In genomic region chr1:16367258-16367967, GRCh38 we compare ENCODE assay signal across 8 cellular contexts. TPM values are rescaled to one million over a fixed set of nuclear protein-coding genes. Genes with fewer than 3 reads are reported as not detected.
A peak's percentile ranks its signal among the peaks of the same experiment; 100 is the strongest.
DNase-seq lines count a peak whose midpoint lies in the region; ATAC-seq and TF ChIP-seq lines count a peak whose summit lies in the region.

No MANE protein-coding gene starts in this region.

- H3K27me3 ChIP-seq in upper lobe of left lung: no peaks in the 10 kb centered on the region

- peak; percentile 90 for DNase-seq in EH (ENCODE audit: low read depth)
- DNase-seq in KG1 (lab: John Stamatoyannopoulos, UW): peak; percentile 70
- no peak for DNase-seq in SK-N-MC (ENCODE audit: low read depth, low spot score)
- peak; percentile 91 for DNase-seq in activated naive CD8-positive, alpha-beta T cell treated with anti-CD3 and anti-CD28 coated beads, Interleukin-2, amount 10 ng/mL, durations not matched to agents 7 days and 5 days
- DNase-seq in cardiac septum (ENCODE audit: low spot score): peak; percentile 93
- DNase-seq in posterior cingulate gyrus: peak; percentile 66 to 97 (median 76)
- DNase-seq in upper lobe of left lung: peak; percentile 86 to 96

- POLR2A ChIA-PET in activated naive CD8-positive, alpha-beta T cell treated with anti-CD3 and anti-CD28 coated beads, Interleukin-2, amount 10 ng/mL, durations not matched to agents 7 days and 5 days (lab: Charles Lee): interaction anchor here (0.9 to 4.1 kb wide), 13 partner anchors 9 to 146 kb away, joined by 3 to 20 read pairs (median 6); partner anchors contain the start of genes FBXO42 and NECAP2

- peak overlapping the region; percentile 79 for H3K27ac ChIP-seq in SK-N-MC
- peak overlapping the region; percentile 96 to 99 (median 98) for H3K27ac ChIP-seq in upper lobe of left lung

- WGBS in upper lobe of left lung, 2 donors: 1 to 2% methylated on average over 21 to 40 of the region's 47 CpGs

- H3K36me3 ChIP-seq in SK-N-MC (ENCODE audit: insufficient read depth, low read length) (peaks cover 2% of the 10 kb centered on the region; the same call in 1 of the 2 replicates), upper lobe of left lung (no peaks in the 10 kb centered on the region)

- H3K27me3 Mint-ChIP-seq in activated naive CD8-positive, alpha-beta T cell treated with anti-CD3 and anti-CD28 coated beads, Interleukin-2, amount 10 ng/mL, durations not matched to agents 7 days and 5 days: no peaks in the 10 kb centered on the region

- H3K4me3 ChIP-seq in SK-N-MC: peak overlapping the region; percentile 93
- peak overlapping the region; percentile 65 to 91 (median 78) for H3K4me3 ChIP-seq in upper lobe of left lung

- peak in 3 of 4 donors; percentile 67 to 93 (median 78) for TF ChIP-seq POLR2A in upper lobe of left lung (IDR thresholded peaks at IDR 0.05)

- H3K9me3 ChIP-seq in SK-N-MC (ENCODE audit: low read depth, low read length) (no peaks in the 10 kb centered on the region), upper lobe of left lung (no peaks in the 10 kb centered on the region)

- peak overlapping the region; percentile 96 for H3K9ac ChIP-seq in SK-N-MC (ENCODE audit: insufficient read length)

- intact Hi-C loops in cardiac septum (cut with DNase I) (loop anchor here (1.0 to 5.0 kb wide), 4 partner anchors 15 to 185 kb away; partner anchors contain the start of genes CPLANE2, FBXO42 and NECAP2), posterior cingulate gyrus (cut with DNase I) (loop anchor here (10.0 kb wide), 1 partner anchor 123 kb away; no protein-coding TSS in a partner anchor)

- H3K4me1 ChIP-seq in upper lobe of left lung: peaks cover 41 to 71% (median 51%) of the 10 kb centered on the region in 4 donors

- peak in 1 of 6 experiments; percentile 22 for TF ChIP-seq CTCF in upper lobe of left lung (IDR thresholded peaks at IDR 0.05)

- H3K27ac Mint-ChIP-seq in activated naive CD8-positive, alpha-beta T cell treated with anti-CD3 and anti-CD28 coated beads, Interleukin-2, amount 10 ng/mL, durations not matched to agents 7 days and 5 days: peak overlapping the region; percentile 100

- TF ChIP-seq EP300 in upper lobe of left lung (IDR thresholded peaks at IDR 0.05): peak in 1 of 4 donors; percentile 14

- H3K4me3 Mint-ChIP-seq in activated naive CD8-positive, alpha-beta T cell treated with anti-CD3 and anti-CD28 coated beads, Interleukin-2, amount 10 ng/mL, durations not matched to agents 7 days and 5 days: peak overlapping the region; percentile 97

- peaks cover 36% of the 10 kb centered on the region for H3K4me1 Mint-ChIP-seq in activated naive CD8-positive, alpha-beta T cell treated with anti-CD3 and anti-CD28 coated beads, Interleukin-2, amount 10 ng/mL, durations not matched to agents 7 days and 5 days

- peaks cover 10% of the 10 kb centered on the region for H3K36me3 Mint-ChIP-seq in activated naive CD8-positive, alpha-beta T cell treated with anti-CD3 and anti-CD28 coated beads, Interleukin-2, amount 10 ng/mL, durations not matched to agents 7 days and 5 days

- ATAC-seq in GM21619 (IDR thresholded peaks at IDR 0.05; ENCODE audit: unreplicated experiment): peak; percentile 52
- peak; percentile 69 for ATAC-seq in activated naive CD8-positive, alpha-beta T cell treated with anti-CD3 and anti-CD28 coated beads, Interleukin-2, amount 10 ng/mL, durations not matched to agents 7 days and 5 days (ENCODE audit: low read depth)
- peak; percentile 94 for ATAC-seq in upper lobe of left lung (ENCODE audit: low FRiP score in 2 of 2)

- H3K9me3 Mint-ChIP-seq in activated naive CD8-positive, alpha-beta T cell treated with anti-CD3 and anti-CD28 coated beads, Interleukin-2, amount 10 ng/mL, durations not matched to agents 7 days and 5 days: no peaks in the 10 kb centered on the region

RNA-seq across cellular contexts. Expression of gene SZRD1, which starts 0.4 kb away (rescaled TPM):
- 100 to 1,000 TPM; 126 to 147 TPM for total RNA-seq in activated naive CD8-positive, alpha-beta T cell treated with anti-CD3 and anti-CD28 coated beads, Interleukin-2, amount 10 ng/mL, durations not matched to agents 7 days and 5 days
- total RNA-seq in cardiac septum (101 TPM), upper lobe of left lung (100 to 1,000 TPM in 2 of 6 donors, 10 to 100 TPM in 4; 30.4 to 136 (median 58.3) TPM)

RNA-seq across cellular contexts. Expression of gene FBXO42, which starts 15.1 kb away (rescaled TPM):
- 10 to 100 TPM; 22.3 to 25.1 TPM for total RNA-seq in activated naive CD8-positive, alpha-beta T cell treated with anti-CD3 and anti-CD28 coated beads, Interleukin-2, amount 10 ng/mL, durations not matched to agents 7 days and 5 days
- total RNA-seq in cardiac septum (14.1 TPM), upper lobe of left lung (10 to 100 TPM; 20.8 to 41.9 (median 24.0) TPM)
